ENCODE assay signal across 19 cellular contexts in the genomic region with DNA sequence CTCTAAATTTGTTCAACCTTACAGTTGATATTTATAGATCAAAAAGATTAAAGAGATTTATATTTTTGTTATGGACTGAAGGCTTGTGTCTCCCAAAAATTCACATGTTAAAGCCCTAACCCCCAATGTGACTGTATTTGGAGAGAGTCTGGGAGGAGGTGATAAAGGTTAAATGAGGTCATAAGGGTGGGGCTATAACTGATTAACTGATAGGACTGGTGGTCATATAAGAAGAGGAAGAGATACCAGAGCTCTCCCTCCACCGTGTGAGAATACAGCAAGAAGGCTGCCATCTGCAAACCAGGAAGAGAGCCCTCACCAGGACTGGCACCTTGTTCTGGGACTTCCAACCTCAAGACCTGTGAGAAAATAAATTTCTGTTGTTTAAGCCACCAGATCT.
"Had no signal": no experiment of that assay in that cellular context is flagged by ENCODE, and none has a peak within 500 bp of the region (broad histone marks: within the 10 kb centered on the region; RNA-seq: fewer than 3 reads in every experiment).

No MANE protein-coding gene starts in this region.

- H3K27me3 ChIP-seq: breast epithelium, neural progenitor cell, ovary, upper lobe of right lung had no signal

- ATAC-seq: activated naive CD8-positive, alpha-beta T cell treated with anti-CD3 and anti-CD28 coated beads, Interleukin-2, amount 50 U/mL, for 24 hours; sciatic nerve; stimulated activated naive CD8-positive, alpha-beta T cell treated with anti-CD3 and anti-CD28 coated beads, Interleukin-15, amount 100 ng/mL, for 72 hours; upper lobe of right lung had no signal

- H3K27ac ChIP-seq: breast epithelium, neural progenitor cell, ovary, upper lobe of right lung had no signal

- H3K4me1 Mint-ChIP-seq: activated naive CD8-positive, alpha-beta T cell treated with anti-CD3 and anti-CD28 coated beads, Interleukin-2, amount 50 U/mL, for 24 hours; naive B cell; neural progenitor cell; stimulated activated naive CD8-positive, alpha-beta T cell treated with anti-CD3 and anti-CD28 coated beads, Interleukin-15, amount 100 ng/mL, for 72 hours had no signal

- H3K36me3 ChIP-seq: breast epithelium, neural progenitor cell, ovary, upper lobe of right lung had no signal

- DNase-seq: activated CD4-positive, alpha-beta T cell treated with anti-CD3 and anti-CD28 coated beads for 1 hour; activated CD4-positive, alpha-beta T cell treated with anti-CD3 and anti-CD28 coated beads, Interleukin-2, amount 50 U/mL, for 4 hours; activated naive CD4-positive, alpha-beta T cell treated with anti-CD3 and anti-CD28 coated beads for 36 hours; activated naive CD8-positive, alpha-beta T cell treated with anti-CD3 and anti-CD28 coated beads, Interleukin-2, amount 50 U/mL, for 24 hours; aorta; cerebellar nuclear complex; effector CD8-positive, alpha-beta T cell; foreskin fibroblast; hypothalamus; kidney glomerular epithelial cell; midbrain; naive B cell; ovary; stimulated activated naive CD8-positive, alpha-beta T cell treated with anti-CD3 and anti-CD28 coated beads, Interleukin-15, amount 100 ng/mL, for 72 hours; upper lobe of right lung had no signal

- H3K9me3 Mint-ChIP-seq: activated naive CD4-positive, alpha-beta T cell treated with anti-CD3 and anti-CD28 coated beads for 36 hours; activated naive CD8-positive, alpha-beta T cell treated with anti-CD3 and anti-CD28 coated beads, Interleukin-2, amount 50 U/mL, for 24 hours; activated T-helper 2 cell treated with anti-CD3 and anti-CD28 coated beads, Interferon-gamma antibody, Interleukin-2, Interleukin-4, amounts not matched to agents 10 μg/mL and 5 μg/mL and 100 μg/mL, durations not matched to agents 14 hours and 24 hours and 36 hours; neural progenitor cell; stimulated activated naive CD8-positive, alpha-beta T cell treated with anti-CD3 and anti-CD28 coated beads, Interleukin-15, amount 100 ng/mL, for 72 hours had no signal

- H3K27ac Mint-ChIP-seq: activated naive CD4-positive, alpha-beta T cell treated with anti-CD3 and anti-CD28 coated beads for 36 hours; activated naive CD8-positive, alpha-beta T cell treated with anti-CD3 and anti-CD28 coated beads, Interleukin-2, amount 50 U/mL, for 24 hours; activated T-helper 2 cell treated with anti-CD3 and anti-CD28 coated beads, Interferon-gamma antibody, Interleukin-2, Interleukin-4, amounts not matched to agents 10 μg/mL and 5 μg/mL and 100 μg/mL, durations not matched to agents 14 hours and 24 hours and 36 hours; naive B cell; neural progenitor cell; stimulated activated naive CD8-positive, alpha-beta T cell treated with anti-CD3 and anti-CD28 coated beads, Interleukin-15, amount 100 ng/mL, for 72 hours had no signal

- H3K9me3 ChIP-seq: breast epithelium, ovary, upper lobe of right lung had no signal

- H3K4me3 Mint-ChIP-seq: activated naive CD4-positive, alpha-beta T cell treated with anti-CD3 and anti-CD28 coated beads for 36 hours; activated naive CD8-positive, alpha-beta T cell treated with anti-CD3 and anti-CD28 coated beads, Interleukin-2, amount 50 U/mL, for 24 hours; naive B cell; neural progenitor cell; stimulated activated naive CD8-positive, alpha-beta T cell treated with anti-CD3 and anti-CD28 coated beads, Interleukin-15, amount 100 ng/mL, for 72 hours had no signal

- H3K36me3 Mint-ChIP-seq: naive B cell, neural progenitor cell had no signal

- H3K4me1 ChIP-seq: breast epithelium, neural progenitor cell, upper lobe of right lung had no signal

- H3K4me3 ChIP-seq: breast epithelium, neural progenitor cell, ovary, upper lobe of right lung had no signal
